Comparison of ENCODE assay signal across 9 cellular contexts in the genomic region with DNA sequence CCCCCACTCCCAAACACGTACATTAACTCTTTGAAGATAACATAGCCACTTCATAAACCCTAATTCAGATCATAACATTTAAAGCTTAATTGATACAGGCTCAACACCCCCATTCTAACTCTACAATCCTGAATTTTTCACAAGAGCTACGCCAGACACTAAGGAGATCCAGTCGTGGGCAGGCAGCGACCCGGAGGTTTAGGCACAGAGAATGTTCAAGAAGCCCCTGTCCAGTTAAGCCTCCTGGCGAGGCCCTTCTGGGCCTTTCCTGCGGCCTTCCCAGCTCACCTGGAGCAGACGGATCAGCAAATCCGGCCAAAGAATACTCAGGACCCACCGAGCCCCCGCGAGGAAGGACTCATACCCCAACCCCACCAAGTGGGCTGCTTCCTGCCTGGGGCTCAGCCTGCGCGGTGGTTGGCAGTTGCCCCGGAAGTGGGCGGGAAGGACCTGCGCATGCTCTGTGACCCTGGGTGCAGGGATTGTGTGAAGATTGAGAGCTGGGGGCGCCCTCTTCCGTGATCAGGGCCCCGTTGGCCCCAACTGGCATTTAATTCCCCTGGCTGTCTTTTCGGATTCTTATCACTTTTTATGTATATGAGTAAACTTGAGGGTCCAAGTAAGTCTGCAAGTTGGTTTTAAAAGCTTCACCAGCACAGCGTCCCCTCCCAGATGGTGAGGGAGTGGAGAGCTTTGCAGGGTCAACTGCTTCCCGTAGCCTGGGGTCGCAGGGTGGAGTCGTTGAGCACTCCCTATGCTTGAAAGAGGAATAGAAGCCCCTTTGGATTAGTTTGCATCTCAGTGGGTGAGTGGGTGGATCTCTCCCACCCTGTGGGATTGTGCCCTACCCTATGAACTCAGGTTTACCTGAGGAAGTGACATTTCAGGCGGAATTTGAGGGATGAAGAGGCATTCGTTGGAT. TPM values are rescaled to one million over a fixed set of nuclear protein-coding genes. Genes with fewer than 3 reads are reported as not detected.
DNase-seq lines count a peak whose midpoint lies in the region; ATAC-seq and TF ChIP-seq lines count a peak whose summit lies in the region.
"Had no signal": no experiment of that assay in that cellular context is flagged by ENCODE, and none has a peak within 500 bp of the region (broad histone marks: within the 10 kb centered on the region; RNA-seq: fewer than 3 reads in every experiment).

A gene (minus strand): TSS at position 415 of the 922 bp plus-strand sequence. CDS start 7,655 bp downstream, outside the sequence.

- DNase-seq in WTC11 (ENCODE audit: low spot score): peak; percentile 80
- DNase-seq in central memory CD8-positive, alpha-beta T cell (ENCODE audit: low spot score in 2 of 2): peak in 1 of 2 donors; percentile 18
- DNase-seq in mucosa of gallbladder (ENCODE audit: low spot score): peak; percentile 59
- peak; percentile 23 to 64 for DNase-seq in stimulated activated effector memory CD8-positive, alpha-beta T cell treated with anti-CD3 and anti-CD28 coated beads, Interleukin-12 subunit alpha, Interleukin-12 subunit beta, amount 100 ng/mL, for 72 hours (ENCODE audit: low spot score in 2 of 2)
- no peak for DNase-seq in DMS79 treated with DMSO at 0.1 percent for 48 hours (lab: John Stamatoyannopoulos, UW)
- DNase-seq in hepatic stellate cell (ENCODE audit: low spot score): no peak

- ATAC-seq in GM18499 (IDR thresholded peaks at IDR 0.05; ENCODE audit: insufficient read depth, unreplicated experiment) (peak; percentile 99), HG02840 (IDR thresholded peaks at IDR 0.05; ENCODE audit: low FRiP score, unreplicated experiment) (peak; percentile 100), WTC11 (peak; percentile 96)
- ATAC-seq in central memory CD8-positive, alpha-beta T cell (replicated peaks; ENCODE audit: extremely low read depth, poor library complexity, severe bottlenecking): peak; percentile 19
- ATAC-seq in stimulated activated effector memory CD8-positive, alpha-beta T cell treated with anti-CD3 and anti-CD28 coated beads, Interleukin-12 subunit alpha, Interleukin-12 subunit beta, amount 100 ng/mL, for 72 hours: peak; percentile 89

- peaks cover 13% of the 10 kb centered on the region; the same call in 1 of the 2 replicates for H3K36me3 Mint-ChIP-seq in WTC11
- H3K36me3 Mint-ChIP-seq in central memory CD8-positive, alpha-beta T cell (ENCODE audit: insufficient read depth): peaks cover 5% of the 10 kb centered on the region
- H3K36me3 Mint-ChIP-seq in stimulated activated effector memory CD8-positive, alpha-beta T cell treated with anti-CD3 and anti-CD28 coated beads, Interleukin-12 subunit alpha, Interleukin-12 subunit beta, amount 100 ng/mL, for 72 hours: peaks cover 22% of the 10 kb centered on the region

- POLR2A ChIA-PET in WTC11 (lab: Charles Lee): interaction anchor here (0.7 to 0.8 kb wide), 2 partner anchors 202 to 231 kb away, joined by 3 to 6 read pairs; no protein-coding TSS in a partner anchor

- no peak for TF ChIP-seq CTCF in WTC11 (IDR thresholded peaks at IDR 0.05)

- peak within 1 kb of the TSS; percentile 91 for H3K4me3 Mint-ChIP-seq in WTC11
- peak within 1 kb of the TSS; percentile 74 for H3K4me3 Mint-ChIP-seq in central memory CD8-positive, alpha-beta T cell
- H3K4me3 Mint-ChIP-seq in stimulated activated effector memory CD8-positive, alpha-beta T cell treated with anti-CD3 and anti-CD28 coated beads, Interleukin-12 subunit alpha, Interleukin-12 subunit beta, amount 100 ng/mL, for 72 hours: peak within 1 kb of the TSS; percentile 81

- H3K4me1 Mint-ChIP-seq in WTC11: peaks cover 17% of the 10 kb centered on the region
- H3K4me1 Mint-ChIP-seq in central memory CD8-positive, alpha-beta T cell: peaks cover 23% of the 10 kb centered on the region
- peaks cover 18% of the 10 kb centered on the region for H3K4me1 Mint-ChIP-seq in stimulated activated effector memory CD8-positive, alpha-beta T cell treated with anti-CD3 and anti-CD28 coated beads, Interleukin-12 subunit alpha, Interleukin-12 subunit beta, amount 100 ng/mL, for 72 hours

- H3K27me3 Mint-ChIP-seq in WTC11 (ENCODE audit: low read depth): no peaks in the 10 kb centered on the region; the same call in 1 of the 2 replicates
- H3K27me3 Mint-ChIP-seq in central memory CD8-positive, alpha-beta T cell: no peaks in the 10 kb centered on the region

- CTCF ChIA-PET in WTC11 (lab: Charles Lee): interaction anchor here (0.5 to 1.8 kb wide), 8 partner anchors 8 to 350 kb away, joined by 3 to 14 read pairs (median 4); a partner anchor contains a TSS

- H3K27ac Mint-ChIP-seq in WTC11: peak within 1 kb of the TSS; percentile 32
- H3K27ac Mint-ChIP-seq in central memory CD8-positive, alpha-beta T cell (ENCODE audit: low read depth): peak within 1 kb of the TSS; percentile 76
- H3K27ac Mint-ChIP-seq in stimulated activated effector memory CD8-positive, alpha-beta T cell treated with anti-CD3 and anti-CD28 coated beads, Interleukin-12 subunit alpha, Interleukin-12 subunit beta, amount 100 ng/mL, for 72 hours: peak within 1 kb of the TSS; percentile 96

- peaks cover 4% of the 10 kb centered on the region; the same call in 1 of the 2 replicates for H3K9me3 Mint-ChIP-seq in WTC11
- no peaks in the 10 kb centered on the region for H3K9me3 Mint-ChIP-seq in central memory CD8-positive, alpha-beta T cell
- no peaks in the 10 kb centered on the region for H3K9me3 Mint-ChIP-seq in stimulated activated effector memory CD8-positive, alpha-beta T cell treated with anti-CD3 and anti-CD28 coated beads, Interleukin-12 subunit alpha, Interleukin-12 subunit beta, amount 100 ng/mL, for 72 hours

TF ChIP-seq in WTC11, 78 proteins besides CTCF, POLR2A, EP300 and RAD21:
- TF ChIP-seq, protein P1, sequence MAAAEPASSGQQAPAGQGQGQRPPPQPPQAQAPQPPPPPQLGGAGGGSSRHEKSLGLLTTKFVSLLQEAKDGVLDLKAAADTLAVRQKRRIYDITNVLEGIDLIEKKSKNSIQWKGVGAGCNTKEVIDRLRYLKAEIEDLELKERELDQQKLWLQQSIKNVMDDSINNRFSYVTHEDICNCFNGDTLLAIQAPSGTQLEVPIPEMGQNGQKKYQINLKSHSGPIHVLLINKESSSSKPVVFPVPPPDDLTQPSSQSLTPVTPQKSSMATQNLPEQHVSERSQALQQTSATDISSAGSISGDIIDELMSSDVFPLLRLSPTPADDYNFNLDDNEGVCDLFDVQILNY (CRISPR knock-in tag; IDR thresholded peaks at IDR 0.05): no peak
- TF ChIP-seq NFE2L1 (CRISPR knock-in tag; IDR thresholded peaks at IDR 0.05) (no peak), RORB (CRISPR knock-in tag; IDR thresholded peaks at IDR 0.05) (no peak), GRHL2 (CRISPR knock-in tag; IDR thresholded peaks at IDR 0.05; ENCODE audit: insufficient replicate concordance, severe bottlenecking) (no peak), RELA (CRISPR knock-in tag; IDR thresholded peaks at IDR 0.05; ENCODE audit: borderline replicate concordance) (no peak), SP1 (CRISPR knock-in tag; conservative IDR thresholded peaks at IDR 0.05) (no peak), ZNF396 (CRISPR knock-in tag; IDR thresholded peaks at IDR 0.05; ENCODE audit: borderline replicate concordance) (no peak), ZNF317 (CRISPR knock-in tag; IDR thresholded peaks at IDR 0.05; ENCODE audit: borderline replicate concordance, low read depth) (no peak)
- TF ChIP-seq, protein P2, sequence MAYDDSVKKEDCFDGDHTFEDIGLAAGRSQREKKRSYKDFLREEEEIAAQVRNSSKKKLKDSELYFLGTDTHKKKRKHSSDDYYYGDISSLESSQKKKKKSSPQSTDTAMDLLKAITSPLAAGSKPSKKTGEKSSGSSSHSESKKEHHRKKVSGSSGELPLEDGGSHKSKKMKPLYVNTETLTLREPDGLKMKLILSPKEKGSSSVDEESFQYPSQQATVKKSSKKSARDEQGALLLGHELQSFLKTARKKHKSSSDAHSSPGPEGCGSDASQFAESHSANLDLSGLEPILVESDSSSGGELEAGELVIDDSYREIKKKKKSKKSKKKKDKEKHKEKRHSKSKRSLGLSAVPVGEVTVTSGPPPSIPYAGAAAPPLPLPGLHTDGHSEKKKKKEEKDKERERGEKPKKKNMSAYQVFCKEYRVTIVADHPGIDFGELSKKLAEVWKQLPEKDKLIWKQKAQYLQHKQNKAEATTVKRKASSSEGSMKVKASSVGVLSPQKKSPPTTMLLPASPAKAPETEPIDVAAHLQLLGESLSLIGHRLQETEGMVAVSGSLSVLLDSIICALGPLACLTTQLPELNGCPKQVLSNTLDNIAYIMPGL (CRISPR knock-in tag; IDR thresholded peaks at IDR 0.05): no peak
- TF ChIP-seq, protein P3, sequence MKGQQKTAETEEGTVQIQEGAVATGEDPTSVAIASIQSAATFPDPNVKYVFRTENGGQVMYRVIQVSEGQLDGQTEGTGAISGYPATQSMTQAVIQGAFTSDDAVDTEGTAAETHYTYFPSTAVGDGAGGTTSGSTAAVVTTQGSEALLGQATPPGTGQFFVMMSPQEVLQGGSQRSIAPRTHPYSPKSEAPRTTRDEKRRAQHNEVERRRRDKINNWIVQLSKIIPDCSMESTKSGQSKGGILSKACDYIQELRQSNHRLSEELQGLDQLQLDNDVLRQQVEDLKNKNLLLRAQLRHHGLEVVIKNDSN (CRISPR knock-in tag; IDR thresholded peaks at IDR 0.05): no peak
- TF ChIP-seq, protein P4, sequence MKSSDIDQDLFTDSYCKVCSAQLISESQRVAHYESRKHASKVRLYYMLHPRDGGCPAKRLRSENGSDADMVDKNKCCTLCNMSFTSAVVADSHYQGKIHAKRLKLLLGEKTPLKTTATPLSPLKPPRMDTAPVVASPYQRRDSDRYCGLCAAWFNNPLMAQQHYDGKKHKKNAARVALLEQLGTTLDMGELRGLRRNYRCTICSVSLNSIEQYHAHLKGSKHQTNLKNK (CRISPR knock-in tag; IDR thresholded peaks at IDR 0.05): no peak
- TF ChIP-seq, protein P5, sequence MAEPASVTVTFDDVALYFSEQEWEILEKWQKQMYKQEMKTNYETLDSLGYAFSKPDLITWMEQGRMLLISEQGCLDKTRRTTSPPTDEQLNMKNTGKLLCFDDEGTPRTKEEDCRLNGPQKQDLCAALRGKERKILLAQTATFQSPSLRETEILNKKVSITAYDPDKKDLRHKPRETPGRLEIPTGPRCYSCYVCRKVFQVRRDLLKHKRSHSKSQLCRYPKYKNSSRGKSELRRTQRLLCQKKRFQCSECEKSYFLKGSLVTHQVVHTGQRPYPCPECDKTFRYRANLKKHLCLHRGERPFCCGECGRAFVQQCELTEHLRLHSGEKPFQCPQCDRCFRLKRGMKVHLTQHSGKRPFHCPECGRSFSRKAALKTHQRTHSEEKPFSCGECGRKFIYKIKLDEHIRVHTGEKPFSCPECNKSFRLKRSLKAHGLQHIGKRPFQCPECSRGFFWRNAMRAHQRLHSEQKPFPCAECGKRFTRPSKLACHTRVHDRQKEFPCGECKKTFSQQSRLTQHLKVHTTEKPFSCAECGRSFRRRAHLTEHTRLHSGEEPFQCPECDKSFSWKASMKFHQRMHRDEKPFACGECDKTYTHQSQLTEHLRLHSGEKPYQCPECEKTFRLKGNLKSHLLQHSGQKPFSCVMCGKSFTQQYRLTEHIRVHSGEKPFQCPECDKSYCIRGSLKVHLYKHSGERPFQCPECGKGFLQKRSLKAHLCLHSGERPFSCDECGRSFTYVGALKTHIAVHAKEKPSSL (CRISPR knock-in tag; conservative IDR thresholded peaks at IDR 0.05): no peak

RNA-seq across cellular contexts. Expression of the gene that starts here (rescaled TPM):
- total RNA-seq in WTC11 (2021) (2.8 to 3.0 TPM (median 2.8 TPM) in 3 replicates), mucosa of gallbladder (2.8 TPM)
- total RNA-seq: SK-MEL-5 had no signal

Comparison
In these comparisons a context has a peak if more than half of its experiments do, and no peak if none do; other contexts are left out.
1. ATAC-seq: peak in every context shown above with its lines; median percentile 100 in HG02840; 99 in GM18499; 96 in WTC11; 89 in stimulated activated effector memory CD8-positive, alpha-beta T cell treated with anti-CD3 and anti-CD28 coated beads, Interleukin-12 subunit alpha, Interleukin-12 subunit beta, amount 100 ng/mL, for 72 hours; 19 in central memory CD8-positive, alpha-beta T cell.
2. DNase-seq: peak in WTC11 (single experiment), mucosa of gallbladder (single experiment) and stimulated activated effector memory CD8-positive, alpha-beta T cell treated with anti-CD3 and anti-CD28 coated beads, Interleukin-12 subunit alpha, Interleukin-12 subunit beta, amount 100 ng/mL, for 72 hours (2 of 2); none in DMS79 treated with DMSO at 0.1 percent for 48 hours (single experiment) and hepatic stellate cell (single experiment).
3. H3K27ac Mint-ChIP-seq: peak in every context shown above with its lines; median percentile 96 in stimulated activated effector memory CD8-positive, alpha-beta T cell treated with anti-CD3 and anti-CD28 coated beads, Interleukin-12 subunit alpha, Interleukin-12 subunit beta, amount 100 ng/mL, for 72 hours; 76 in central memory CD8-positive, alpha-beta T cell; 32 in WTC11.
4. Peak in every context shown above with its lines, with median percentiles within 50 percentile points of each other: H3K4me3 Mint-ChIP-seq.